1 cellular context compared by ENCODE assay signal in the genomic region with DNA sequence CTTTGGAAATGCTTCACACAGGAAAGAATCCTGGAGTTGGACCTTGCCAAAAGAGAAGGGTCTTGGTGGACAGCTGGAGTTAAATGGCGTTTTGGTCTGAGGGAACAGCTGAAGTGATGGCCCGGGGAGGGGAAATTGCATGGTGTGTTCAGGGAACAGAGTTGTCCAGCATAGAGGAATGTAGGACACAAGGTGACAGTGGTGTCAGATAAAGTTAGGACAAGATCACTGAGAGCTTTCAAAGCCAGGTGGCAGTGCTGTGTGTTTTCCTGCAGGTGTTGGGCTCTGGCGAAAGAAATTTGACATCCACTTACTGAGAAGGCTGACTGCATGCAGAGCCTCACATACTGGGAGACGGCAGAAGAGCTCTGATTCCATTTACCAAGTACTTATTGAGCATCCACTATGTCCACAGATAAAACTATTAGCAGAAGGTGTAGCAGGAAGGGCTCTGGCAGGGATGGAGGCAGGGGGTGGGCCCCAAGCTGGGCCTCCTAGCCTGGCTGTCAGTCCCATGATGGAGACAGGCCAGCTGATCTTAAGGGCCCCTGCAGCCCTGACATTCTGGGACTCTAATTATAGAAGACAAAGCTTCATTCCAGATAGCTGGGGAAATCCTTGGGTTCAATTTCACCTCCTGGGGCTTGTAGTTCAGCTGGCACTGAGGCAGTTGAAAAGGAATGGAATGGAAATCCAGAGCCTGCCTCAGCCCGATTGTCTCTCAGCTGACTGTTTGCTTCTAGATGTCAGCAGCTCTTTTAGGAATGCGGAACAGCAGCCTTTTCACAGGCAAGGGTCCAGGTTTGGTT.
TF ChIP-seq lines count a peak whose summit lies in the region.

No MANE protein-coding gene starts in this region.

TF ChIP-seq in HCT116, 20 proteins besides CTCF, POLR2A, EP300 and RAD21 (continued from another document):
- TF ChIP-seq, protein P1, sequence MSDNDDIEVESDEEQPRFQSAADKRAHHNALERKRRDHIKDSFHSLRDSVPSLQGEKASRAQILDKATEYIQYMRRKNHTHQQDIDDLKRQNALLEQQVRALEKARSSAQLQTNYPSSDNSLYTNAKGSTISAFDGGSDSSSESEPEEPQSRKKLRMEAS (IDR thresholded peaks at IDR 0.05): no peak
- TF ChIP-seq POLR2AphosphoS5 (IDR thresholded peaks at IDR 0.05; ENCODE audit: low read depth, low read length): no peak
- TF ChIP-seq CEBPB (IDR thresholded peaks at IDR 0.05; ENCODE audit: low read depth): no peak
- TF ChIP-seq, protein P2, sequence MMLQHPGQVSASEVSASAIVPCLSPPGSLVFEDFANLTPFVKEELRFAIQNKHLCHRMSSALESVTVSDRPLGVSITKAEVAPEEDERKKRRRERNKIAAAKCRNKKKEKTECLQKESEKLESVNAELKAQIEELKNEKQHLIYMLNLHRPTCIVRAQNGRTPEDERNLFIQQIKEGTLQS (IDR thresholded peaks at IDR 0.05): no peak
- TF ChIP-seq, protein P3, sequence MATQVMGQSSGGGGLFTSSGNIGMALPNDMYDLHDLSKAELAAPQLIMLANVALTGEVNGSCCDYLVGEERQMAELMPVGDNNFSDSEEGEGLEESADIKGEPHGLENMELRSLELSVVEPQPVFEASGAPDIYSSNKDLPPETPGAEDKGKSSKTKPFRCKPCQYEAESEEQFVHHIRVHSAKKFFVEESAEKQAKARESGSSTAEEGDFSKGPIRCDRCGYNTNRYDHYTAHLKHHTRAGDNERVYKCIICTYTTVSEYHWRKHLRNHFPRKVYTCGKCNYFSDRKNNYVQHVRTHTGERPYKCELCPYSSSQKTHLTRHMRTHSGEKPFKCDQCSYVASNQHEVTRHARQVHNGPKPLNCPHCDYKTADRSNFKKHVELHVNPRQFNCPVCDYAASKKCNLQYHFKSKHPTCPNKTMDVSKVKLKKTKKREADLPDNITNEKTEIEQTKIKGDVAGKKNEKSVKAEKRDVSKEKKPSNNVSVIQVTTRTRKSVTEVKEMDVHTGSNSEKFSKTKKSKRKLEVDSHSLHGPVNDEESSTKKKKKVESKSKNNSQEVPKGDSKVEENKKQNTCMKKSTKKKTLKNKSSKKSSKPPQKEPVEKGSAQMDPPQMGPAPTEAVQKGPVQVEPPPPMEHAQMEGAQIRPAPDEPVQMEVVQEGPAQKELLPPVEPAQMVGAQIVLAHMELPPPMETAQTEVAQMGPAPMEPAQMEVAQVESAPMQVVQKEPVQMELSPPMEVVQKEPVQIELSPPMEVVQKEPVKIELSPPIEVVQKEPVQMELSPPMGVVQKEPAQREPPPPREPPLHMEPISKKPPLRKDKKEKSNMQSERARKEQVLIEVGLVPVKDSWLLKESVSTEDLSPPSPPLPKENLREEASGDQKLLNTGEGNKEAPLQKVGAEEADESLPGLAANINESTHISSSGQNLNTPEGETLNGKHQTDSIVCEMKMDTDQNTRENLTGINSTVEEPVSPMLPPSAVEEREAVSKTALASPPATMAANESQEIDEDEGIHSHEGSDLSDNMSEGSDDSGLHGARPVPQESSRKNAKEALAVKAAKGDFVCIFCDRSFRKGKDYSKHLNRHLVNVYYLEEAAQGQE (IDR thresholded peaks at IDR 0.05; ENCODE audit: low read depth): no peak
- TF ChIP-seq TCF7L2 (IDR thresholded peaks at IDR 0.05; ENCODE audit: borderline replicate concordance, extremely low read depth, insufficient read depth, insufficient read length): no peak
- TF ChIP-seq EGR1 (IDR thresholded peaks at IDR 0.05; ENCODE audit: low read depth): no peak
- no peak for TF ChIP-seq SRF (IDR thresholded peaks at IDR 0.05; ENCODE audit: low read depth)
- no peak for TF ChIP-seq ZFX (IDR thresholded peaks at IDR 0.05)
- no peak for TF ChIP-seq SIN3A (IDR thresholded peaks at IDR 0.05; ENCODE audit: low read depth)
- no peak for TF ChIP-seq EZH2 (IDR thresholded peaks at IDR 0.05)
- TF ChIP-seq JUND (IDR thresholded peaks at IDR 0.05): no peak
- no peak for TF ChIP-seq ELF1 (IDR thresholded peaks at IDR 0.05; ENCODE audit: borderline replicate concordance, low read depth)
